ENCODE assay signal across 15 cellular contexts in genomic region chr15:77410701-77411613, GRCh38. TPM values are rescaled to one million over a fixed set of nuclear protein-coding genes. Genes with fewer than 3 reads are reported as not detected.
DNase-seq lines count a peak whose midpoint lies in the region; ATAC-seq and TF ChIP-seq lines count a peak whose summit lies in the region.
"Had no signal": no experiment of that assay in that cellular context is flagged by ENCODE, and none has a peak within 500 bp of the region (broad histone marks: within the 10 kb centered on the region; RNA-seq: fewer than 3 reads in every experiment).

No MANE protein-coding gene starts in this region.

- POLR2A ChIA-PET in activated CD4-positive, alpha-beta T cell treated with anti-CD3 and anti-CD28 coated beads, Interleukin-2, amount 10 ng/mL, durations not matched to agents 7 days and 5 days (lab: Charles Lee) = no interaction called here

- intact Hi-C loops in activated CD4-positive, alpha-beta T cell treated with anti-CD3 and anti-CD28 coated beads, Interleukin-2, amount 10 ng/mL, durations not matched to agents 24 days and 14 days (cut with micrococcal nuclease) = no loop called here
- intact Hi-C loops in natural killer cell (cut with micrococcal nuclease) = no loop called here

- CTCF ChIA-PET in activated CD4-positive, alpha-beta T cell treated with anti-CD3 and anti-CD28 coated beads, Interleukin-2, amount 10 ng/mL, durations not matched to agents 7 days and 5 days (lab: Charles Lee) = interaction anchor here (0.6 to 1.2 kb wide), 2 partner anchors 15 to 109 kb away, joined by 3 to 4 read pairs; no protein-coding TSS in a partner anchor

- ATAC-seq in GM21423 (IDR thresholded peaks at IDR 0.05; ENCODE audit: unreplicated experiment) (peak; percentile 47), natural killer cell (no peak)
- ATAC-seq: right cardiac atrium had no signal

- no peak overlapping the region for H3K4me3 Mint-ChIP-seq in activated CD4-positive, alpha-beta T cell treated with anti-CD3 and anti-CD28 coated beads, Interleukin-2, amount 10 ng/mL, durations not matched to agents 7 days and 5 days
- H3K4me3 Mint-ChIP-seq in activated CD4-positive, alpha-beta T cell treated with anti-CD3 and anti-CD28 coated beads, Interleukin-2, amount 10 ng/mL, durations not matched to agents 24 days and 14 days = no peak overlapping the region
- peak overlapping the region; percentile 57 for H3K4me3 Mint-ChIP-seq in natural killer cell

- H3K27ac Mint-ChIP-seq in activated CD4-positive, alpha-beta T cell treated with anti-CD3 and anti-CD28 coated beads, Interleukin-2, amount 10 ng/mL, durations not matched to agents 7 days and 5 days = peak overlapping the region; percentile 76
- H3K27ac Mint-ChIP-seq in activated CD4-positive, alpha-beta T cell treated with anti-CD3 and anti-CD28 coated beads, Interleukin-2, amount 10 ng/mL, durations not matched to agents 24 days and 14 days = no peak overlapping the region
- H3K27ac Mint-ChIP-seq in natural killer cell = peak overlapping the region; percentile 67 to 86

- peaks cover 40% of the 10 kb centered on the region for H3K4me1 Mint-ChIP-seq in activated CD4-positive, alpha-beta T cell treated with anti-CD3 and anti-CD28 coated beads, Interleukin-2, amount 10 ng/mL, durations not matched to agents 7 days and 5 days
- H3K4me1 Mint-ChIP-seq in activated CD4-positive, alpha-beta T cell treated with anti-CD3 and anti-CD28 coated beads, Interleukin-2, amount 10 ng/mL, durations not matched to agents 24 days and 14 days = peaks cover 41% of the 10 kb centered on the region
- peaks cover 41% of the 10 kb centered on the region in 2 donors for H3K4me1 Mint-ChIP-seq in natural killer cell

- no peaks in the 10 kb centered on the region for H3K27me3 Mint-ChIP-seq in activated CD4-positive, alpha-beta T cell treated with anti-CD3 and anti-CD28 coated beads, Interleukin-2, amount 10 ng/mL, durations not matched to agents 7 days and 5 days
- H3K27me3 Mint-ChIP-seq in activated CD4-positive, alpha-beta T cell treated with anti-CD3 and anti-CD28 coated beads, Interleukin-2, amount 10 ng/mL, durations not matched to agents 24 days and 14 days = no peaks in the 10 kb centered on the region
- no peaks in the 10 kb centered on the region for H3K27me3 Mint-ChIP-seq in natural killer cell (ENCODE audit: low read depth in 2 of 2)
- H3K27me3 Mint-ChIP-seq: T-cell had no signal

- no peak for TF ChIP-seq CTCF in natural killer cell (IDR thresholded peaks at IDR 0.05)

- H3K36me3 Mint-ChIP-seq in activated CD4-positive, alpha-beta T cell treated with anti-CD3 and anti-CD28 coated beads, Interleukin-2, amount 10 ng/mL, durations not matched to agents 7 days and 5 days (ENCODE audit: low read depth) = no peaks in the 10 kb centered on the region
- peaks cover 7% of the 10 kb centered on the region for H3K36me3 Mint-ChIP-seq in activated CD4-positive, alpha-beta T cell treated with anti-CD3 and anti-CD28 coated beads, Interleukin-2, amount 10 ng/mL, durations not matched to agents 24 days and 14 days (ENCODE audit: low read depth)
- no peaks in the 10 kb centered on the region for H3K36me3 Mint-ChIP-seq in natural killer cell
- H3K36me3 Mint-ChIP-seq: T-cell had no signal

- H3K9me3 Mint-ChIP-seq in activated CD4-positive, alpha-beta T cell treated with anti-CD3 and anti-CD28 coated beads, Interleukin-2, amount 10 ng/mL, durations not matched to agents 7 days and 5 days = peaks cover 4% of the 10 kb centered on the region
- H3K9me3 Mint-ChIP-seq in activated CD4-positive, alpha-beta T cell treated with anti-CD3 and anti-CD28 coated beads, Interleukin-2, amount 10 ng/mL, durations not matched to agents 24 days and 14 days = peaks cover 4% of the 10 kb centered on the region
- H3K9me3 Mint-ChIP-seq in natural killer cell = no peaks in the 10 kb centered on the region
- H3K9me3 Mint-ChIP-seq: T-cell had no signal

- no peak for DNase-seq in activated CD4-positive, alpha-beta T cell treated with anti-CD3 and anti-CD28 coated beads, Interleukin-2, amount 10 ng/mL, durations not matched to agents 7 days and 5 days
- DNase-seq in activated CD4-positive, alpha-beta T cell treated with anti-CD3 and anti-CD28 coated beads, Interleukin-2, amount 10 ng/mL, durations not matched to agents 24 days and 14 days = no peak
- DNase-seq in NCI-H82 treated with DMSO at 0.1 percent for 48 hours (lab: John Stamatoyannopoulos, UW; ENCODE audit: unreplicated experiment) (peak; percentile 30), natural killer cell (no peak), NCI-H526 treated with DMSO at 0.1 percent for 48 hours (lab: John Stamatoyannopoulos, UW) (no peak), C1 segment of cervical spinal cord (lab: John Stamatoyannopoulos, UW) (no peak), NCI-H1048 (lab: John Stamatoyannopoulos, UW) (no peak)
- DNase-seq: activated gamma-delta T cell, colonic mucosa, midbrain, NCI-H2107, right cardiac atrium, T-cell, uterus had no signal

RNA-seq across cellular contexts. Expression of gene PEAK1, which starts 8.9 kb away (rescaled TPM):
- 10 to 100 TPM; 27.9 to 29.4 TPM for total RNA-seq in activated CD4-positive, alpha-beta T cell treated with anti-CD3 and anti-CD28 coated beads, Interleukin-2, amount 10 ng/mL, durations not matched to agents 7 days and 5 days
- total RNA-seq in activated CD4-positive, alpha-beta T cell treated with anti-CD3 and anti-CD28 coated beads, Interleukin-2, amount 10 ng/mL, durations not matched to agents 24 days and 14 days = 25.9 and 28.2 TPM in 2 replicates
- total RNA-seq in natural killer cell = 10 to 100 TPM; 59.3 to 73.9 (median 69.1) TPM

RNA-seq across cellular contexts. Expression of gene HMG20A, which starts 9.7 kb away (rescaled TPM):
- 10 to 100 TPM; 47.4 to 58.7 TPM for total RNA-seq in activated CD4-positive, alpha-beta T cell treated with anti-CD3 and anti-CD28 coated beads, Interleukin-2, amount 10 ng/mL, durations not matched to agents 7 days and 5 days
- total RNA-seq in activated CD4-positive, alpha-beta T cell treated with anti-CD3 and anti-CD28 coated beads, Interleukin-2, amount 10 ng/mL, durations not matched to agents 24 days and 14 days = 42.3 and 46.4 TPM in 2 replicates
- 10 to 100 TPM; 48.4 to 71.0 (median 53.9) TPM for total RNA-seq in natural killer cell
